ENCODE assay signal across 11 cellular contexts in the genomic region with DNA sequence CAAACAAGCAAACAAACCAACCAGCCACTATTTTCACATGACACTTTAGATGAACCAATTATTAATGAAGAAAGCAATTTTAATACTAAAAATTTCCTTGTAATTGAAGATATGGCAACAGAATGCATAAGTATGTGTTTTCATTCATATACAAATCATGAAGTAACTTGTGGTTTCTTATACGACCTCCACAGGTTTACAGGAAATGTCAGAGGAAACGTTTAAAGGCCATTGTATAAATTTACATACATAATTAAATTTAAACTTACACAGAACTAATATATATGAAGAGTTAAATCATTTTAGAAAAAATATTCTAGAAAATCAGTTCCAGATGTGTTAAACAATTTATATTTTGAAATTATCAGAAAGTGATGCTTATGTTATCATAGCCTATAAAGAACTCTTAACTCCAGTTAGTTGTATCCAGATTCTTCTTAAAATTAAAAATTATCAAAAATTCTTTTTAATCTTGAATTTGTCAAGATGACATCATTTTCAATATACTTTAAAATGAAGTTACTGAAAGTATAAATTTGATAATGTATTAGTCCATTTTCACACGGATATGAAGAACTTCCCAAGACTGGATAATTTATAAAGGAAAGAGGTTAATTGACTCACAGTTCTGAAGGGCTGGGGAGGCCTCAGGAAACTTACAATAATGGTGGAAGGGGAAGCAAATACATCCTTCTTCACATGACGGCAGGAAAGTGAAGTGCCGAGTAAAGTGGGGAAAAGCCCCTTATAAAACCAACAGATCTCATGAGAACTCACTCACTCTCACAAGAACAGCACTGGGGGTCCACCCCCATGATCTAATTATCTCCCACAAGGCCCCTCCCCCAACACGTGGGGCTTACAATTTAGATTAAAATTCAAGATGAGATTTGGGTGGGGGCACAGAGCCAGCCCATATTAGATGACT.
DNase-seq lines count a peak whose midpoint lies in the region; ATAC-seq and TF ChIP-seq lines count a peak whose summit lies in the region.
"Had no signal": no experiment of that assay in that cellular context is flagged by ENCODE, and none has a peak within 500 bp of the region (broad histone marks: within the 10 kb centered on the region; RNA-seq: fewer than 3 reads in every experiment).

No MANE protein-coding gene starts in this region.

- H3K4me3 Mint-ChIP-seq in activated CD4-positive, alpha-beta T cell treated with anti-CD3 and anti-CD28 coated beads, Interleukin-2, amount 10 ng/mL, durations not matched to agents 24 days and 14 days = peak overlapping the region; percentile 57
- H3K4me3 Mint-ChIP-seq in HFFc6 (no peak overlapping the region), osteocyte (ENCODE audit: unreplicated experiment) (no peak overlapping the region)
- peak overlapping the region; percentile 67 for H3K4me3 Mint-ChIP-seq in activated naive CD8-positive, alpha-beta T cell treated with anti-CD3 and anti-CD28 coated beads, Interleukin-2, amount 10 ng/mL, durations not matched to agents 7 days and 5 days

- H3K27me3 ChIP-seq in mesenchymal stem cell (ENCODE audit: control insufficient read depth in 1 of 2, insufficient read depth in 1 of 2, low read length in 2 of 2) = no peaks in the 10 kb centered on the region

- H3K4me2 ChIP-seq in mesenchymal stem cell (ENCODE audit: low read length, poor library complexity, severe bottlenecking) = no peak overlapping the region
- H3K4me2 ChIP-seq: PC-9 had no signal

- H2BK120ac ChIP-seq in mesenchymal stem cell (ENCODE audit: low read depth, low read length) = no peak overlapping the region

- H3K9me3 Mint-ChIP-seq in activated CD4-positive, alpha-beta T cell treated with anti-CD3 and anti-CD28 coated beads, Interleukin-2, amount 10 ng/mL, durations not matched to agents 24 days and 14 days = peaks cover 3% of the 10 kb centered on the region
- H3K9me3 Mint-ChIP-seq in HFFc6 (no peaks in the 10 kb centered on the region), osteocyte (ENCODE audit: unreplicated experiment) (no peaks in the 10 kb centered on the region)
- peaks cover 4% of the 10 kb centered on the region for H3K9me3 Mint-ChIP-seq in activated naive CD8-positive, alpha-beta T cell treated with anti-CD3 and anti-CD28 coated beads, Interleukin-2, amount 10 ng/mL, durations not matched to agents 7 days and 5 days

- POLR2A ChIA-PET in activated naive CD8-positive, alpha-beta T cell treated with anti-CD3 and anti-CD28 coated beads, Interleukin-2, amount 10 ng/mL, durations not matched to agents 7 days and 5 days (lab: Charles Lee) = interaction anchor here (0.6 to 1.3 kb wide), 3 partner anchors 123 to 560 kb away, joined by 3 to 5 read pairs (median 3); a partner anchor contains a TSS

- H2BK12ac ChIP-seq in mesenchymal stem cell (ENCODE audit: low read length in 2 of 2) = no peak overlapping the region

- H3K23ac ChIP-seq in mesenchymal stem cell (ENCODE audit: low read length in 2 of 2) = no peak overlapping the region

- H3K4ac ChIP-seq in mesenchymal stem cell (ENCODE audit: low read depth in 1 of 2, low read length in 2 of 2) = no peak overlapping the region

- H4K8ac ChIP-seq in mesenchymal stem cell (ENCODE audit: low read length) = no peak overlapping the region

- peaks cover 26% of the 10 kb centered on the region for H3K4me1 Mint-ChIP-seq in activated CD4-positive, alpha-beta T cell treated with anti-CD3 and anti-CD28 coated beads, Interleukin-2, amount 10 ng/mL, durations not matched to agents 24 days and 14 days
- H3K4me1 Mint-ChIP-seq in HFFc6 (ENCODE audit: low read depth) (peaks cover 74% of the 10 kb centered on the region), osteocyte (ENCODE audit: unreplicated experiment) (peaks cover 31% of the 10 kb centered on the region)
- peaks cover 26% of the 10 kb centered on the region for H3K4me1 Mint-ChIP-seq in activated naive CD8-positive, alpha-beta T cell treated with anti-CD3 and anti-CD28 coated beads, Interleukin-2, amount 10 ng/mL, durations not matched to agents 7 days and 5 days

- H3K4me1 ChIP-seq in mesenchymal stem cell (ENCODE audit: control insufficient read depth, insufficient read depth, low read depth, low read length) = peaks cover 1% of the 10 kb centered on the region

- H3K79me1 ChIP-seq in mesenchymal stem cell (replicated peaks; ENCODE audit: low read length, poor library complexity, severe bottlenecking) = no peaks in the 10 kb centered on the region

- no peak for TF ChIP-seq CTCF in HFFc6 (IDR thresholded peaks at IDR 0.05)
- no peak for TF ChIP-seq CTCF in osteocyte (IDR thresholded peaks at IDR 0.05)

- H2AFZ ChIP-seq in mesenchymal stem cell (ENCODE audit: low read depth, low read length) = no peak overlapping the region
- H2AFZ ChIP-seq: PC-9 had no signal

- H2BK15ac ChIP-seq in mesenchymal stem cell (ENCODE audit: low read depth, poor library complexity, severe bottlenecking) = no peak overlapping the region

- no peak for DNase-seq in activated CD4-positive, alpha-beta T cell treated with anti-CD3 and anti-CD28 coated beads, Interleukin-2, amount 10 ng/mL, durations not matched to agents 24 days and 14 days
- DNase-seq in activated CD4-positive, alpha-beta T cell treated with anti-CD3 and anti-CD28 coated beads, Interleukin-2, amount 50 U/mL, for 4 hours = no peak
- DNase-seq in HFFc6 = no peak
- DNase-seq in activated naive CD8-positive, alpha-beta T cell treated with anti-CD3 and anti-CD28 coated beads, Interleukin-2, amount 10 ng/mL, durations not matched to agents 7 days and 5 days = no peak
- no peak for DNase-seq in osteocyte (ENCODE audit: extremely low spot score, unreplicated experiment)
- no peak for DNase-seq in mesenchymal stem cell
- DNase-seq in activated T-cell treated with anti-CD3 and anti-CD28 coated beads, Interleukin-2, amount 50 U/mL, for 48 hours = no peak
- DNase-seq in GM19238 (ENCODE audit: insufficient read length, low spot score) = no peak
- DNase-seq: DMS79 treated with DMSO at 0.1 percent for 48 hours had no signal

- 94% methylated on average over 3 of the region's 6 CpGs for WGBS in mesenchymal stem cell

- no peak overlapping the region for H2AK5ac ChIP-seq in mesenchymal stem cell (ENCODE audit: low read length, severe bottlenecking)

- H3K36me3 ChIP-seq in mesenchymal stem cell (ENCODE audit: control insufficient read depth in 1 of 2, insufficient read depth in 2 of 2, low read depth in 1 of 2, low read length in 2 of 2) = no peaks in the 10 kb centered on the region

- H3K36me3 Mint-ChIP-seq in activated CD4-positive, alpha-beta T cell treated with anti-CD3 and anti-CD28 coated beads, Interleukin-2, amount 10 ng/mL, durations not matched to agents 24 days and 14 days (ENCODE audit: low read depth) = no peaks in the 10 kb centered on the region
- no peaks in the 10 kb centered on the region for H3K36me3 Mint-ChIP-seq in HFFc6 (ENCODE audit: low read depth)
- peaks cover 4% of the 10 kb centered on the region for H3K36me3 Mint-ChIP-seq in activated naive CD8-positive, alpha-beta T cell treated with anti-CD3 and anti-CD28 coated beads, Interleukin-2, amount 10 ng/mL, durations not matched to agents 7 days and 5 days
- H3K36me3 Mint-ChIP-seq in osteocyte (ENCODE audit: unreplicated experiment) = no peaks in the 10 kb centered on the region

- H4K91ac ChIP-seq in mesenchymal stem cell (ENCODE audit: low read length) = no peak overlapping the region

- no peak overlapping the region for H3K27ac ChIP-seq in mesenchymal stem cell (ENCODE audit: low read length, poor library complexity, severe bottlenecking)
- H3K27ac ChIP-seq: PC-9 had no signal

- no peak overlapping the region for H3K9ac ChIP-seq in mesenchymal stem cell (ENCODE audit: low read length)

- no peak overlapping the region for H3K18ac ChIP-seq in mesenchymal stem cell (ENCODE audit: low read depth in 1 of 2, low read length in 2 of 2)

- no peak overlapping the region for H2BK5ac ChIP-seq in mesenchymal stem cell (ENCODE audit: low read depth, low read length, poor library complexity, severe bottlenecking)

- H3K9me3 ChIP-seq in mesenchymal stem cell (ENCODE audit: control insufficient read depth, low read length) = no peaks in the 10 kb centered on the region

- no peak overlapping the region for H3K4me3 ChIP-seq in mesenchymal stem cell (ENCODE audit: insufficient read depth in 1 of 2, low read depth in 1 of 2, low read length in 2 of 2)
- H3K4me3 ChIP-seq: PC-9 had no signal

- intact Hi-C loops in activated CD4-positive, alpha-beta T cell treated with anti-CD3 and anti-CD28 coated beads, Interleukin-2, amount 10 ng/mL, durations not matched to agents 24 days and 14 days (cut with micrococcal nuclease) = loop anchor here (2.0 kb wide), 1 partner anchor 39 kb away; no protein-coding TSS in a partner anchor

- H3K27me3 Mint-ChIP-seq in activated CD4-positive, alpha-beta T cell treated with anti-CD3 and anti-CD28 coated beads, Interleukin-2, amount 10 ng/mL, durations not matched to agents 24 days and 14 days = no peaks in the 10 kb centered on the region
- H3K27me3 Mint-ChIP-seq in HFFc6 (ENCODE audit: insufficient read depth) = peaks cover 3% of the 10 kb centered on the region
- no peaks in the 10 kb centered on the region for H3K27me3 Mint-ChIP-seq in activated naive CD8-positive, alpha-beta T cell treated with anti-CD3 and anti-CD28 coated beads, Interleukin-2, amount 10 ng/mL, durations not matched to agents 7 days and 5 days
- no peaks in the 10 kb centered on the region for H3K27me3 Mint-ChIP-seq in osteocyte (ENCODE audit: unreplicated experiment)

- peak; percentile 44 for ATAC-seq in activated naive CD8-positive, alpha-beta T cell treated with anti-CD3 and anti-CD28 coated beads, Interleukin-2, amount 10 ng/mL, durations not matched to agents 7 days and 5 days (ENCODE audit: low read depth)
- ATAC-seq: left ventricle myocardium superior had no signal

- no peak overlapping the region for H3K14ac ChIP-seq in mesenchymal stem cell (ENCODE audit: low read length in 2 of 2)

- H3K27ac Mint-ChIP-seq in activated CD4-positive, alpha-beta T cell treated with anti-CD3 and anti-CD28 coated beads, Interleukin-2, amount 10 ng/mL, durations not matched to agents 24 days and 14 days = peak overlapping the region; percentile 79
- H3K27ac Mint-ChIP-seq in HFFc6 (peak overlapping the region; percentile 6; the same call in 1 of the 2 replicates), osteocyte (ENCODE audit: unreplicated experiment) (peak overlapping the region; percentile 13)
- peak overlapping the region; percentile 91 for H3K27ac Mint-ChIP-seq in activated naive CD8-positive, alpha-beta T cell treated with anti-CD3 and anti-CD28 coated beads, Interleukin-2, amount 10 ng/mL, durations not matched to agents 7 days and 5 days

Comparison
In these comparisons a context has a peak if more than half of its experiments do, and no peak if none do; other contexts are left out.
1. H3K27ac Mint-ChIP-seq: peak in every context shown above with its lines; median percentile 91 in activated naive CD8-positive, alpha-beta T cell treated with anti-CD3 and anti-CD28 coated beads, Interleukin-2, amount 10 ng/mL, durations not matched to agents 7 days and 5 days; 79 in activated CD4-positive, alpha-beta T cell treated with anti-CD3 and anti-CD28 coated beads, Interleukin-2, amount 10 ng/mL, durations not matched to agents 24 days and 14 days; 13 in osteocyte; 6 in HFFc6.
2. H3K4me3 Mint-ChIP-seq: peak in activated CD4-positive, alpha-beta T cell treated with anti-CD3 and anti-CD28 coated beads, Interleukin-2, amount 10 ng/mL, durations not matched to agents 24 days and 14 days (single experiment) and activated naive CD8-positive, alpha-beta T cell treated with anti-CD3 and anti-CD28 coated beads, Interleukin-2, amount 10 ng/mL, durations not matched to agents 7 days and 5 days (single experiment); none in HFFc6 (single experiment) and osteocyte (single experiment).